In genomic region chr3:21449738-21450137, GRCh38 we compare ENCODE assay signal across 18 cellular contexts.
"Had no signal": no experiment of that assay in that cellular context is flagged by ENCODE, and none has a peak within 500 bp of the region (broad histone marks: within the 10 kb centered on the region; RNA-seq: fewer than 3 reads in every experiment).

No MANE protein-coding gene starts in this region.

- H3K36me3 ChIP-seq: left lung, neutrophil, spleen, thoracic aorta, tibial nerve, upper lobe of left lung had no signal

- H3K27me3 ChIP-seq: dorsolateral prefrontal cortex, hepatocyte, left lung, neutrophil, spleen, tibial nerve, upper lobe of left lung had no signal

- H3K9me3 ChIP-seq: neutrophil, thoracic aorta, upper lobe of left lung had no signal

- ATAC-seq: left lung; mucosa of descending colon; natural killer cell treated with Interleukin-12 subunit alpha and Interleukin-12 subunit beta and Interleukin-15 and Interleukin-18, amount 100 ng/mL, for 72 hours; stimulated activated naive B cell treated with anti-CD40 and anti-IgM and Interleukin-4, amounts not matched to agents 10 μg/mL and 1 μg/mL and 100 μg/mL, for 72 hours had no signal

- H3K4me1 ChIP-seq: left lung, parathyroid adenoma, spleen, upper lobe of left lung had no signal

- H3K4me3 ChIP-seq: dorsolateral prefrontal cortex, hepatocyte, left lung, lung, mucosa of descending colon, skin epidermis, spleen, thoracic aorta, tibial nerve, upper lobe of left lung had no signal

- DNase-seq: cerebellar nuclear complex; effector CD4-positive, alpha-beta T cell; kidney; left lung; mucosa of descending colon; naive B cell; spleen; stimulated activated naive B cell treated with anti-CD40 and anti-IgM and Interleukin-4, amounts not matched to agents 10 μg/mL and 1 μg/mL and 100 μg/mL, for 72 hours; upper lobe of left lung had no signal

- H3K27ac ChIP-seq: dorsolateral prefrontal cortex, hepatocyte, left lung, neutrophil, parathyroid adenoma, skin epidermis, spleen, tibial nerve, upper lobe of left lung had no signal
